14 cellular contexts compared by ENCODE assay signal in the genomic region with DNA sequence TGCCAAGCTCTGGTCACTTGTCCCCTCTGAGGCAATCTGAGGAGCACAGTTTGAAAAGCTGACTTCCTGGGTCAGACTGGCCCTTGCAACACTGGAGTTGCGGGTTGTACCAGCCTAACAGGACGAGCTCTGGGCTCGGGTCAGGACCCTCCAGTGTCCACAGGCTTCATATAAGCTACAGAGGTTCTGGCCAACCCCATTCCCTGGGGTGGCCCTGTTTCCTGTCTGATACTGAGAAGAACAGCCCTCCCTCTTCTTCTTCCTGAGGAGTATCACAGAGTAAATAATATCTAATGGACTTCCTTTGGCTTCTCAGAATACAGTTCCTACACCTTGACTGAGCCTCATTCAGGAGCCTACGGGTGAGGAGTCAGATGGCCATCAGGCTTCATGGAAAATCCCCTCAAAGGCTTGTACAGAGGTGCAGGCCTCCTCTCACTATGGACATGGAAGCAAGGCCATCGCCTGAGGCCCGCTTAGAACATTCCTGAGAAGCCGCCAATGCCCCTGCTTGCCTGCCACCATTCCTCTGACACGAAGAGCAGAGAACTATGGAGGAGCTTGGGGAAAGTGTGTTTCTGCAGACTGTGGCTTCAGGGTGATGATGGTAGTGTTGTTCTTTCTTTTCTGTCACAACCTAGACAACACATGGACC. TPM values are rescaled to one million over a fixed set of nuclear protein-coding genes. Genes with fewer than 3 reads are reported as not detected.
"Had no signal": no experiment of that assay in that cellular context is flagged by ENCODE, and none has a peak within 500 bp of the region (broad histone marks: within the 10 kb centered on the region; RNA-seq: fewer than 3 reads in every experiment).

No MANE protein-coding gene starts in this region.

- H3K4me1 ChIP-seq: uterus had no signal

- H3K36me3 ChIP-seq: uterus had no signal

- H3K27me3 ChIP-seq: uterus had no signal

- H3K9me3 ChIP-seq: uterus had no signal

- H3K27ac ChIP-seq: uterus had no signal

- DNase-seq: central memory CD4-positive, alpha-beta T cell; cortex of kidney; effector memory CD8-positive, alpha-beta T cell; erythroblast; immature natural killer cell; kidney; left colon; mammary epithelial cell; naive thymus-derived CD8-positive, alpha-beta T cell; posterior cingulate gyrus; small intestine; stimulated activated CD4-positive, alpha-beta T cell treated with anti-CD3 and anti-CD28 coated beads, Interleukin-12 subunit alpha, Interleukin-12 subunit beta, amount 100 ng/mL, for 4 hours; stimulated activated naive CD4-positive, alpha-beta T cell treated with Interleukin-2 at 50 U/mL for 16 hours; uterus had no signal

- ATAC-seq: effector memory CD8-positive, alpha-beta T cell; left colon; naive thymus-derived CD8-positive, alpha-beta T cell had no signal

- H3K4me3 ChIP-seq: uterus had no signal

RNA-seq across cellular contexts. Expression of a gene that starts 28.5 kb away (rescaled TPM):
- total RNA-seq: naive thymus-derived CD8-positive, alpha-beta T cell had no signal
- polyA plus RNA-seq: immature natural killer cell; naive thymus-derived CD8-positive, alpha-beta T cell had no signal
